Comparison of ENCODE assay signal across 8 cellular contexts in genomic region chr16:73057369-73058210, GRCh38. TPM values are rescaled to one million over a fixed set of nuclear protein-coding genes. Genes with fewer than 3 reads are reported as not detected.
DNase-seq lines count a peak whose midpoint lies in the region; ATAC-seq, FAIRE-seq and TF ChIP-seq lines count a peak whose summit lies in the region.

No MANE protein-coding gene starts in this region.

- H3K27ac ChIP-seq in HUES64 (ENCODE audit: low read depth, low read length) (no peak overlapping the region), K562 (ENCODE audit: extremely low read depth, low read depth, low read length) (no peak overlapping the region), suprapubic skin (peak overlapping the region; percentile 93)

- TF ChIP-seq POLR2A in K562 (conservative IDR thresholded peaks at IDR 0.05), result no peak
- TF ChIP-seq POLR2A in suprapubic skin (IDR thresholded peaks at IDR 0.05), result peak in 1 of 2 donors; percentile 38

- H3K36me3 ChIP-seq in HUES64 (ENCODE audit: insufficient read depth, low read length) (no peaks in the 10 kb centered on the region), K562 (ENCODE audit: control insufficient read depth, insufficient read depth, low read length) (no peaks in the 10 kb centered on the region), suprapubic skin (no peaks in the 10 kb centered on the region)

- no peak for TF ChIP-seq RAD21 in K562 (CRISPR knock-in tag; conservative IDR thresholded peaks at IDR 0.05 in 1 of 2, IDR thresholded peaks at IDR 0.05 in 1 of 2)

- POLR2A ChIA-PET in K562 (lab: Yijun Ruan, JAX), result interaction anchor here (1.1 kb wide), 1 partner anchor 24 kb away, joined by 3 read pairs; no protein-coding TSS in a partner anchor

- BruUV-seq in K562 (replicated peaks; lab: Mats Ljungman, UMichigan), result no TSS peak

- intact Hi-C loops in K562 (cut with micrococcal nuclease), result no loop called here
- intact Hi-C loops in left colon (cut with DNase I, micrococcal nuclease), result no loop called here

- CTCF ChIA-PET in K562 (lab: Yijun Ruan, JAX; ENCODE audit: low intra/inter-chr PET ratio), result no interaction called here

- H3K9me1 ChIP-seq in K562 (ENCODE audit: control insufficient read depth, insufficient read depth, low read length), result no peaks in the 10 kb centered on the region

- H3K9ac ChIP-seq in HUES64 (ENCODE audit: low read depth, low read length) (peak overlapping the region; percentile 28; the same call in 1 of the 2 replicates), K562 (ENCODE audit: insufficient read depth in 1 of 2, low read depth in 2 of 2, low read length in 2 of 2) (no peak overlapping the region)

- H3K9me3 ChIP-seq in HUES64 (ENCODE audit: insufficient read depth, low read depth, low read length) (no peaks in the 10 kb centered on the region), K562 (replicated peaks; ENCODE audit: control insufficient read depth, insufficient read depth, low read depth, low read length) (no peaks in the 10 kb centered on the region), suprapubic skin (no peaks in the 10 kb centered on the region)

- ATAC-seq in GM21447 (IDR thresholded peaks at IDR 0.05; ENCODE audit: unreplicated experiment) (peak; percentile 35), K562 (0 out of 3 replicates have a peak, but pooled peaks have one; percentile 36), left colon (peak; percentile 27)

- TF ChIP-seq CTCF in GM12865 (IDR thresholded peaks at IDR 0.05; ENCODE audit: insufficient read depth, low read depth, low read length, missing control alignments), result peak; percentile 3
- TF ChIP-seq CTCF in K562 (IDR thresholded peaks at IDR 0.05 in 2 of 3, conservative IDR thresholded peaks at IDR 0.05 in 1 of 3; ENCODE audit: insufficient read depth in 2 of 3, low read depth in 1 of 3, low read length in 3 of 3), result no peak
- no peak for TF ChIP-seq CTCF in suprapubic skin (IDR thresholded peaks at IDR 0.05)

- peak overlapping the region; percentile 53 for H3K4me3 ChIP-seq in GM12865 (ENCODE audit: low read depth, low read length)
- H3K4me3 ChIP-seq in HUES64 (ENCODE audit: low read length), result peak overlapping the region; percentile 52
- no peak overlapping the region for H3K4me3 ChIP-seq in K562
- peak overlapping the region; percentile 84 for H3K4me3 ChIP-seq in suprapubic skin

- DNase-seq in GM12865 (ENCODE audit: low read depth), result peak; percentile 54
- DNase-seq in K562 (ENCODE audit: extremely low read depth in 1 of 4, low spot score in 3 of 4), result peak; percentile 7 to 43 (median 24)
- peak in 1 of 2 donors; percentile 44 for DNase-seq in left colon
- no peak for DNase-seq in suprapubic skin (ENCODE audit: low spot score in 2 of 2)
- DNase-seq in NCI-H1048 (lab: John Stamatoyannopoulos, UW), result no peak
- no peak for DNase-seq in Ammon's horn (ENCODE audit: low spot score)

- H3K4me1 ChIP-seq in HUES64 (ENCODE audit: insufficient read depth, low read length), result peaks cover 78% of the 10 kb centered on the region
- peaks cover 0 to 13% of the 10 kb centered on the region in 2 experiments; a peak in 2 of 5 replicates for H3K4me1 ChIP-seq in K562 (replicated peaks in 1 of 2; ENCODE audit: control insufficient read depth in 2 of 2, insufficient read depth in 2 of 2, low read length in 2 of 2)
- peaks cover 54% of the 10 kb centered on the region for H3K4me1 ChIP-seq in suprapubic skin

- TF ChIP-seq EP300 in K562 (IDR thresholded peaks at IDR 0.05; ENCODE audit: low read length) (no peak), suprapubic skin (IDR thresholded peaks at IDR 0.05) (no peak)

- FAIRE-seq in K562 (lab: Jason Lieb, UNC), result no peak

- H3K27me3 ChIP-seq in HUES64 (ENCODE audit: insufficient read depth, low read length), result peaks cover 87% of the 10 kb centered on the region
- peaks cover 25 to 28% of the 10 kb centered on the region in 2 experiments for H3K27me3 ChIP-seq in K562 (ENCODE audit: control insufficient read depth in 2 of 2, insufficient read depth in 2 of 2, low read length in 2 of 2)
- H3K27me3 ChIP-seq in suprapubic skin, result peaks cover 27% of the 10 kb centered on the region

- H3K79me2 ChIP-seq in K562 (ENCODE audit: control insufficient read depth, insufficient read depth, low read length), result no peaks in the 10 kb centered on the region

- no peak overlapping the region for H2AFZ ChIP-seq in K562 (ENCODE audit: low read depth, low read length)

- no peak overlapping the region for H3K4me2 ChIP-seq in K562 (ENCODE audit: insufficient read depth, low read length)

- in situ Hi-C loops in K562 (cut with MboI), result no loop called here

- under 1% methylated on average over 100 of the region's 100 CpGs for WGBS in HUES64
- 17% methylated on average over 23 of the region's 100 CpGs for WGBS in K562 (ENCODE audit: insufficient coverage, low coverage, missing lambda C conversion rate)
- WGBS in suprapubic skin, result 3% methylated on average over 30 of the region's 100 CpGs

- 0 out of 2 replicates have a peak, but pooled peaks cover 3% of the 10 kb centered on the region for H4K20me1 ChIP-seq in K562 (replicated peaks; ENCODE audit: control insufficient read depth, insufficient read depth, low read length)

TF ChIP-seq in K562, 482 proteins besides CTCF, POLR2A, EP300 and RAD21 (continues in another document):
- TF ChIP-seq JUN (IDR thresholded peaks at IDR 0.05; ENCODE audit: borderline replicate concordance, low read depth, low read length) (no peak), JUN (CRISPR knock-in tag; IDR thresholded peaks at IDR 0.05; ENCODE audit: borderline replicate concordance) (no peak), HNRNPUL1 (IDR thresholded peaks at IDR 0.05; ENCODE audit: low read length) (no peak), HLTF (IDR thresholded peaks at IDR 0.05) (no peak), ZNF76 (CRISPR knock-in tag; IDR thresholded peaks at IDR 0.05; ENCODE audit: borderline replicate concordance) (no peak), ZBTB5 (IDR thresholded peaks at IDR 0.05) (no peak), AFF1 (IDR thresholded peaks at IDR 0.05; ENCODE audit: low read depth in 1 of 2, partially characterized antibody in 2 of 2) (no peak)

RNA-seq across cellular contexts. Expression of gene ZFHX3, which starts 9.7 kb away (rescaled TPM):
- 1.3 TPM for polyA plus RNA-seq in HUES64 (2013, experiment 1 of 2)
- 2.5 TPM for polyA plus RNA-seq in HUES64 (2013, experiment 2 of 2)
- total RNA-seq in K562 (2011; cell fraction: chromatin; rRNA removed; ENCODE audit: low replicate concordance), result 0.12 and 0.19 TPM in 2 replicates
- total RNA-seq in K562 (2011; cell fraction: nucleolus; rRNA removed), result under 0.01 and 0.17 TPM in 2 replicates
- 0.07 and 0.15 TPM in 2 replicates for total RNA-seq in K562 (2011; cell fraction: nucleoplasm; rRNA removed)
- total RNA-seq in K562 (2014; rRNA removed) (not detected in 2 replicates), K562 (2014; rRNA removed; fragmentation: Illumina TruSeq; extraction: Trizol) (not detected in 2 replicates), K562 (2015; rRNA removed; fragmentation: Illumina TruSeq; extraction: Trizol) (not detected in 2 replicates), K562 (2021) (0.07 and 0.11 TPM in 2 replicates), left colon (10 to 100 TPM; 12.5 to 18.0 TPM), suprapubic skin (10 to 100 TPM; 10.4 to 16.1 (median 12.8) TPM)
- polyA plus RNA-seq in K562 (2011; rRNA removed) (0.01 TPM in 2 replicates), K562 (2014; fragmentation: Illumina TruSeq; extraction: Trizol) (0.01 TPM in 1 of 2 replicates, not detected in the other), K562 (2014; fragmentation: Nextera tagmentation; extraction: Ambion mirVana) (under 1 TPM; 0.06 to 0.23 TPM), K562 (2014; rRNA removed) (0.05 TPM in 1 of 2 replicates, not detected in the other)
- 0.01 TPM in 2 replicates for polyA plus RNA-seq in K562 (2011; cell fraction: cytosol; rRNA removed)
- 0.03 and 0.04 TPM in 2 replicates for polyA plus RNA-seq in K562 (2011; cell fraction: nucleus; rRNA removed)
- 0.51 and 0.76 TPM in 2 replicates for polyA plus RNA-seq in K562 (2012)
- 0.03 and 0.07 TPM in 2 replicates for polyA minus RNA-seq in K562 (2011; rRNA and poly(A)+ RNA removed)
- polyA minus RNA-seq in K562 (2011; cell fraction: cytosol; rRNA and poly(A)+ RNA removed), result 0.09 and 0.10 TPM in 2 replicates
- polyA minus RNA-seq in K562 (2011; cell fraction: nucleus; rRNA and poly(A)+ RNA removed), result 0.11 and 0.13 TPM in 2 replicates

Comparison
In these comparisons a context has a peak if more than half of its experiments do, and no peak if none do; other contexts are left out.
1. DNase-seq: peak in GM12865 (single experiment) and K562 (4 of 4); none in suprapubic skin (0 of 2), NCI-H1048 (single experiment) and Ammon's horn (single experiment).
2. RNA of gene ZFHX3, which starts 9.7 kb away (total RNA-seq): 12.5 to 18.0 TPM in left colon and 10.4 to 16.1 TPM in suprapubic skin; under 0.01 to 0.19 TPM in K562; every median in the first group is over 4 times any median in the second.
3. Peak in every context shown above with its lines, with median percentiles within 50 percentile points of each other: ATAC-seq.